13 cellular contexts compared by ENCODE assay signal in genomic region chrX:132443196-132443595, GRCh38. TPM values are rescaled to one million over a fixed set of nuclear protein-coding genes. Genes with fewer than 3 reads are reported as not detected.
DNase-seq lines count a peak whose midpoint lies in the region; ATAC-seq and TF ChIP-seq lines count a peak whose summit lies in the region.
"Had no signal": no experiment of that assay in that cellular context is flagged by ENCODE, and none has a peak within 500 bp of the region (broad histone marks: within the 10 kb centered on the region; RNA-seq: fewer than 3 reads in every experiment).

No MANE protein-coding gene starts in this region.

- H3K27me3 Mint-ChIP-seq in activated T-cell treated with anti-CD3 and anti-CD28 coated beads, Interleukin-2, amount 50 U/mL, for 72 hours (ENCODE audit: low read depth) = peaks cover 24% of the 10 kb centered on the region
- peaks cover 22% of the 10 kb centered on the region for H3K27me3 Mint-ChIP-seq in activated T-cell treated with anti-CD3 and anti-CD28 coated beads, Interleukin-2, amount 50 U/mL, for 24 hours
- no peaks in the 10 kb centered on the region for H3K27me3 Mint-ChIP-seq in nephron (ENCODE audit: low read depth)

- H3K9me3 Mint-ChIP-seq in activated T-cell treated with anti-CD3 and anti-CD28 coated beads, Interleukin-2, amount 50 U/mL, for 72 hours = peaks cover 0 to 2% of the 10 kb centered on the region in 2 donors
- H3K9me3 Mint-ChIP-seq in activated T-cell treated with anti-CD3 and anti-CD28 coated beads, Interleukin-2, amount 50 U/mL, for 24 hours = peaks cover 4% of the 10 kb centered on the region
- H3K9me3 Mint-ChIP-seq in nephron = peaks cover 21% of the 10 kb centered on the region
- H3K9me3 Mint-ChIP-seq: HFFc6 had no signal

- TF ChIP-seq CTCF in nephron (IDR thresholded peaks at IDR 0.05; ENCODE audit: unreplicated experiment in 3 of 3) (no peak), right lobe of liver (IDR thresholded peaks at IDR 0.05) (no peak)

- H3K36me3 ChIP-seq in adipocyte (ENCODE audit: control insufficient read depth, insufficient read depth, low read length, severe bottlenecking) (no peaks in the 10 kb centered on the region), right lobe of liver (no peaks in the 10 kb centered on the region)

- peaks cover 22% of the 10 kb centered on the region for H3K4me1 ChIP-seq in adipocyte (ENCODE audit: control insufficient read depth, insufficient read depth, low read length)
- no peaks in the 10 kb centered on the region for H3K4me1 ChIP-seq in right lobe of liver

- H3K27me3 ChIP-seq in adipocyte (replicated peaks; ENCODE audit: control insufficient read depth, insufficient read depth, low read length) (no peaks in the 10 kb centered on the region), right lobe of liver (no peaks in the 10 kb centered on the region)

- DNase-seq in activated T-cell treated with anti-CD3 and anti-CD28 coated beads, Interleukin-2, amount 50 U/mL, for 72 hours = no peak
- DNase-seq in activated T-cell treated with anti-CD3 and anti-CD28 coated beads, Interleukin-2, amount 50 U/mL, for 24 hours = no peak
- DNase-seq in adipocyte (ENCODE audit: low read depth) (no peak), right lobe of liver (no peak)
- no peak for DNase-seq in activated CD4-positive, alpha-beta T cell treated with anti-CD3 and anti-CD28 coated beads for 48 hours
- DNase-seq: 8988T, ACHN, C1 segment of cervical spinal cord, DMS53, HCEC 1CT, HFFc6 had no signal

- peak; percentile 11 to 43 for ATAC-seq in activated T-cell treated with anti-CD3 and anti-CD28 coated beads, Interleukin-2, amount 50 U/mL, for 72 hours (replicated peaks in 1 of 2)
- ATAC-seq in right lobe of liver = no peak
- ATAC-seq in HG03280 (IDR thresholded peaks at IDR 0.05; ENCODE audit: unreplicated experiment) = no peak

- no peak overlapping the region for H3K27ac ChIP-seq in right lobe of liver

- peaks cover 0 to 2% of the 10 kb centered on the region in 2 donors for H3K36me3 Mint-ChIP-seq in activated T-cell treated with anti-CD3 and anti-CD28 coated beads, Interleukin-2, amount 50 U/mL, for 72 hours (ENCODE audit: insufficient read depth in 2 of 2)
- peaks cover 2% of the 10 kb centered on the region for H3K36me3 Mint-ChIP-seq in activated T-cell treated with anti-CD3 and anti-CD28 coated beads, Interleukin-2, amount 50 U/mL, for 24 hours (ENCODE audit: low read depth)
- H3K36me3 Mint-ChIP-seq in nephron (ENCODE audit: low read depth) = peaks cover 25% of the 10 kb centered on the region

- H3K4me3 ChIP-seq in adipocyte (ENCODE audit: low read length) = peak overlapping the region; percentile 26
- H3K4me3 ChIP-seq in right lobe of liver = no peak overlapping the region

- H3K27ac Mint-ChIP-seq in activated T-cell treated with anti-CD3 and anti-CD28 coated beads, Interleukin-2, amount 50 U/mL, for 72 hours = no peak overlapping the region
- no peak overlapping the region for H3K27ac Mint-ChIP-seq in activated T-cell treated with anti-CD3 and anti-CD28 coated beads, Interleukin-2, amount 50 U/mL, for 24 hours
- peak overlapping the region; percentile 58 to 88 (median 80) for H3K27ac Mint-ChIP-seq in nephron
- H3K27ac Mint-ChIP-seq: HFFc6 had no signal

- intact Hi-C loops in right lobe of liver (cut with DNase I) = no loop called here

- no peaks in the 10 kb centered on the region for H3K4me1 Mint-ChIP-seq in activated T-cell treated with anti-CD3 and anti-CD28 coated beads, Interleukin-2, amount 50 U/mL, for 72 hours (ENCODE audit: low read depth)
- H3K4me1 Mint-ChIP-seq in activated T-cell treated with anti-CD3 and anti-CD28 coated beads, Interleukin-2, amount 50 U/mL, for 24 hours (ENCODE audit: low read depth) = peaks cover 6% of the 10 kb centered on the region
- H3K4me1 Mint-ChIP-seq in nephron = peaks cover 33% of the 10 kb centered on the region

- H3K4me3 Mint-ChIP-seq in activated T-cell treated with anti-CD3 and anti-CD28 coated beads, Interleukin-2, amount 50 U/mL, for 72 hours = no peak overlapping the region
- no peak overlapping the region for H3K4me3 Mint-ChIP-seq in activated T-cell treated with anti-CD3 and anti-CD28 coated beads, Interleukin-2, amount 50 U/mL, for 24 hours
- H3K4me3 Mint-ChIP-seq in nephron = no peak overlapping the region
- H3K4me3 Mint-ChIP-seq: HFFc6 had no signal

- WGBS in right lobe of liver (ENCODE audit: insufficient coverage, low coverage, low lambda C conversion rate, missing lambda C conversion rate) = 46% methylated on average over 3 of the region's 3 CpGs

- no peak overlapping the region for H3K9ac ChIP-seq in adipocyte (ENCODE audit: low read length)

- peaks cover 11% of the 10 kb centered on the region for H3K9me3 ChIP-seq in adipocyte (ENCODE audit: control insufficient read depth, low read length)
- H3K9me3 ChIP-seq in right lobe of liver = no peaks in the 10 kb centered on the region

- no peak for TF ChIP-seq POLR2A in right lobe of liver (IDR thresholded peaks at IDR 0.05)

RNA-seq across cellular contexts. Expression of gene MBNL3, which starts 45.6 kb away (rescaled TPM):
- 10 to 100 TPM; 15.7 to 18.6 TPM for total RNA-seq in activated T-cell treated with anti-CD3 and anti-CD28 coated beads, Interleukin-2, amount 50 U/mL, for 72 hours
- 100 to 1,000 TPM in 2 of 6 experiments, 10 to 100 TPM in 4; 53.3 to 164 (median 84.6) TPM for total RNA-seq in right lobe of liver

Comparison
In these comparisons a context has a peak if more than half of its experiments do, and no peak if none do; other contexts are left out.
1. ATAC-seq: peak in activated T-cell treated with anti-CD3 and anti-CD28 coated beads, Interleukin-2, amount 50 U/mL, for 72 hours (2 of 2); none in right lobe of liver (0 of 4) and HG03280 (single experiment).
2. H3K27ac Mint-ChIP-seq: peak in nephron (3 of 3); none in activated T-cell treated with anti-CD3 and anti-CD28 coated beads, Interleukin-2, amount 50 U/mL, for 72 hours (single experiment) and activated T-cell treated with anti-CD3 and anti-CD28 coated beads, Interleukin-2, amount 50 U/mL, for 24 hours (single experiment).